ENCODE assay signal across 25 cellular contexts in the genomic region with DNA sequence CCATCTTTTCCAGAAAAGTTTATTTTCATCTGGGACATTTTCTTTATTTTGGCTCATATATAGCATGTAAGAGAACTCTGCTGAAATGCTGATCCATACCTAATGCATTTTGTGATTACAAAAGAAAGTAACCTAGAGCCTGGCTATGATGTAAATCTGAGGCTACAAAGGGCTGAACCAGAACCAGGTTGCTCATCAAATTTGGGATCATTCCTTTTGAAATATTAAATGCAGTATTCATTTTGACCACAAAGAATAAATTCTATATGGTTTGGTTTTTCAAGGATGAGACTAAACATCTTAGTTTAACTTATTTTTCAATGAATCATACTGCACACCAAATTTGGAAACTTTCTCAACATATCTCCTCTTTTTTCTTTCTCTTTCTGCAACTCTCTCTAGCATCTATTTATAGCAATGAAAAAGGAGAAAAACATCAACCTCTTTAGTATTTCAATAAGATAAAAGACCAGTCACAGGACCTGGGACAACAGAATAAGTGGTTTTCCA.
"Had no signal": no experiment of that assay in that cellular context is flagged by ENCODE, and none has a peak within 500 bp of the region (broad histone marks: within the 10 kb centered on the region; RNA-seq: fewer than 3 reads in every experiment).

No MANE protein-coding gene starts in this region.

- ATAC-seq: activated CD8-positive, alpha-beta memory T cell treated with anti-CD3 and anti-CD28 coated beads, Interleukin-2, amount 10 ng/mL, durations not matched to agents 7 days and 5 days; esophagus mucosa; left lobe of liver had no signal

- H3K4me2 ChIP-seq: hepatocyte had no signal

- H3K27me3 Mint-ChIP-seq: activated B cell treated with CpG ODN at 0.5 μM for 24 hours; activated CD4-positive, alpha-beta memory T cell treated with anti-CD3 and anti-CD28 coated beads, Interleukin-2, amount 10 ng/mL, durations not matched to agents 7 days and 5 days; activated CD8-positive, alpha-beta memory T cell treated with anti-CD3 and anti-CD28 coated beads, Interleukin-2, amount 10 ng/mL, durations not matched to agents 7 days and 5 days; activated naive CD8-positive, alpha-beta T cell treated with anti-CD3 and anti-CD28 coated beads, Interleukin-2, amount 10 ng/mL, durations not matched to agents 7 days and 5 days; central memory CD8-positive, alpha-beta T cell; progenitor cell of endocrine pancreas had no signal

- H3K27me3 ChIP-seq: brain microvascular endothelial cell, hepatocyte, tibial artery had no signal

- H3K4me1 Mint-ChIP-seq: activated B cell treated with CpG ODN at 0.5 μM for 24 hours; activated CD8-positive, alpha-beta memory T cell treated with anti-CD3 and anti-CD28 coated beads, Interleukin-2, amount 10 ng/mL, durations not matched to agents 7 days and 5 days; activated naive CD8-positive, alpha-beta T cell treated with anti-CD3 and anti-CD28 coated beads, Interleukin-2, amount 10 ng/mL, durations not matched to agents 7 days and 5 days had no signal

- H2AFZ ChIP-seq: hepatocyte had no signal

- H3K27ac ChIP-seq: brain microvascular endothelial cell, coronary artery, hepatocyte, tibial artery had no signal

- H3K4me3 Mint-ChIP-seq: activated B cell treated with CpG ODN at 0.5 μM for 24 hours; activated CD4-positive, alpha-beta memory T cell treated with anti-CD3 and anti-CD28 coated beads, Interleukin-2, amount 10 ng/mL, durations not matched to agents 7 days and 5 days; activated CD8-positive, alpha-beta memory T cell treated with anti-CD3 and anti-CD28 coated beads, Interleukin-2, amount 10 ng/mL, durations not matched to agents 7 days and 5 days; activated naive CD8-positive, alpha-beta T cell treated with anti-CD3 and anti-CD28 coated beads, Interleukin-2, amount 10 ng/mL, durations not matched to agents 7 days and 5 days; central memory CD8-positive, alpha-beta T cell; T-helper 2 cell treated with Interferon-gamma antibody and Interleukin-4, amounts not matched to agents 5 μg/mL and 100 μg/mL, for 36 hours had no signal

- H3K4me1 ChIP-seq: tibial artery had no signal

- H3K27ac Mint-ChIP-seq: activated B cell treated with CpG ODN at 0.5 μM for 24 hours; activated CD8-positive, alpha-beta memory T cell treated with anti-CD3 and anti-CD28 coated beads, Interleukin-2, amount 10 ng/mL, durations not matched to agents 7 days and 5 days; activated naive CD8-positive, alpha-beta T cell treated with anti-CD3 and anti-CD28 coated beads, Interleukin-2, amount 10 ng/mL, durations not matched to agents 7 days and 5 days; activated T-helper 2 cell treated with anti-CD3 and anti-CD28 coated beads, Interferon-gamma antibody, Interleukin-2, Interleukin-4, amounts not matched to agents 10 μg/mL and 5 μg/mL and 100 μg/mL, durations not matched to agents 14 hours and 24 hours and 36 hours; progenitor cell of endocrine pancreas; T-helper 2 cell treated with Interferon-gamma antibody and Interleukin-4, amounts not matched to agents 5 μg/mL and 100 μg/mL, for 36 hours had no signal

- H3K4me3 ChIP-seq: coronary artery, hepatocyte, lung, tibial artery had no signal

- H3K9me3 ChIP-seq: tibial artery had no signal

- DNase-seq: activated B cell treated with CpG ODN at 0.5 μM for 24 hours; activated CD4-positive, alpha-beta memory T cell treated with anti-CD3 and anti-CD28 coated beads, Interleukin-2, amount 10 ng/mL, durations not matched to agents 7 days and 5 days; activated CD4-positive, alpha-beta T cell treated with anti-CD3 and anti-CD28 coated beads for 4 hours; activated CD8-positive, alpha-beta memory T cell treated with anti-CD3 and anti-CD28 coated beads, Interleukin-2, amount 10 ng/mL, durations not matched to agents 7 days and 5 days; activated naive CD4-positive, alpha-beta T cell treated with Interleukin-2 at 50 U/mL for 16 hours; activated naive CD8-positive, alpha-beta T cell treated with anti-CD3 and anti-CD28 coated beads, Interleukin-2, amount 10 ng/mL, durations not matched to agents 7 days and 5 days; anterior cingulate cortex; brain microvascular endothelial cell; foreskin fibroblast; islet precursor cell; midbrain; occipital lobe; stimulated activated CD4-positive, alpha-beta T cell treated with anti-CD3 and anti-CD28 coated beads, Interleukin-12 subunit alpha, Interleukin-12 subunit beta, amount 100 ng/mL, for 4 hours; stimulated activated CD4-positive, alpha-beta T cell treated with anti-CD3 and anti-CD28 coated beads, Interleukin-1b, Interleukin-23, amount 100 ng/mL, for 48 hours; stimulated activated naive CD4-positive, alpha-beta T cell treated with Interleukin-2 at 50 U/mL for 16 hours; tibial artery had no signal
